ENCODE assay signal across 18 cellular contexts in the genomic region with DNA sequence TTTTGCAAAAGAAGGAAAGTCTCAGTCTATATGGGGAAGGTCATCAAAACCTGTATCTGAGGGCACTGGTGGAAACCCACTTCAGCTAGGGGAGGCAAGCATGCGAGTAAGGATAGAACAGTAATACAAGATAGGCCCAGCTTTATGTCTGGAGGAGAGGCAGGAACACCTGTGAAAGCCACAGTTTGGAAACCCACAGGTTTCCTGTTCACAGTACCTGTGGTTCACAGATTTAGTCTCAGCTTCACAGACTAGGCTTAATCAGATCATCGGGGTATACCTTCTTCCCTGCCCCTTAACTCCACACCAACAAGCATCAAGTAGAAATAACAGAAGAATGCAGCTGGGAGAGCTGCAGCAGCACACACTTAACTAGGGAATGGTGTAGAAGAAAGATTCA. TPM values are rescaled to one million over a fixed set of nuclear protein-coding genes. Genes with fewer than 3 reads are reported as not detected.
DNase-seq lines count a peak whose midpoint lies in the region; ATAC-seq and TF ChIP-seq lines count a peak whose summit lies in the region.
"Had no signal": no experiment of that assay in that cellular context is flagged by ENCODE, and none has a peak within 500 bp of the region (broad histone marks: within the 10 kb centered on the region; RNA-seq: fewer than 3 reads in every experiment).

No MANE protein-coding gene starts in this region.

- H3K9ac ChIP-seq in DND-41 (ENCODE audit: low read depth, low read length): peak overlapping the region; percentile 30
- H3K9ac ChIP-seq: BLaER1 treated with 17β-estradiol and CSF1 and Interleukin-3, amounts not matched to agents 10 nM and 100 nM had no signal

- H3K27ac ChIP-seq in DND-41 (ENCODE audit: low read length): peak overlapping the region; percentile 70
- H3K27ac ChIP-seq: BLaER1 treated with 17β-estradiol and CSF1 and Interleukin-3, amounts not matched to agents 10 nM and 100 nM; SJCRH30 had no signal

- H4K20me1 ChIP-seq in DND-41 (ENCODE audit: insufficient read depth, low read length): no peaks in the 10 kb centered on the region
- H4K20me1 ChIP-seq: BLaER1 treated with 17β-estradiol and CSF1 and Interleukin-3, amounts not matched to agents 10 nM and 100 nM had no signal

- H3K4me3 Mint-ChIP-seq in activated CD8-positive, alpha-beta memory T cell treated with anti-CD3 and anti-CD28 coated beads, Interleukin-2, amount 10 ng/mL, durations not matched to agents 7 days and 5 days: no peak overlapping the region
- no peak overlapping the region for H3K4me3 Mint-ChIP-seq in T-cell
- no peak overlapping the region for H3K4me3 Mint-ChIP-seq in effector memory CD8-positive, alpha-beta T cell

- H3K4me3 ChIP-seq in DND-41 (ENCODE audit: low read depth in 1 of 2, low read length in 2 of 2): no peak overlapping the region
- H3K4me3 ChIP-seq: BLaER1 treated with 17β-estradiol and CSF1 and Interleukin-3, amounts not matched to agents 10 nM and 100 nM; HAP-1; SJCRH30 had no signal

- H3K27me3 ChIP-seq in DND-41 (ENCODE audit: insufficient read depth, low read length, poor library complexity): no peaks in the 10 kb centered on the region
- H3K27me3 ChIP-seq: BLaER1 treated with 17β-estradiol and CSF1 and Interleukin-3, amounts not matched to agents 10 nM and 100 nM; SJCRH30 had no signal

- POLR2A ChIA-PET in T-cell (lab: Charles Lee): no interaction called here

- no peaks in the 10 kb centered on the region for H3K36me3 Mint-ChIP-seq in activated CD8-positive, alpha-beta memory T cell treated with anti-CD3 and anti-CD28 coated beads, Interleukin-2, amount 10 ng/mL, durations not matched to agents 7 days and 5 days
- no peaks in the 10 kb centered on the region for H3K36me3 Mint-ChIP-seq in T-cell
- peaks cover 4% of the 10 kb centered on the region for H3K36me3 Mint-ChIP-seq in effector memory CD8-positive, alpha-beta T cell (ENCODE audit: insufficient read depth)

- no peaks in the 10 kb centered on the region for H3K36me3 ChIP-seq in DND-41 (ENCODE audit: insufficient read depth, low read length)
- H3K36me3 ChIP-seq: BLaER1 treated with 17β-estradiol and CSF1 and Interleukin-3, amounts not matched to agents 10 nM and 100 nM; HAP-1; SJCRH30 had no signal

- no peak overlapping the region for H3K27ac Mint-ChIP-seq in activated CD8-positive, alpha-beta memory T cell treated with anti-CD3 and anti-CD28 coated beads, Interleukin-2, amount 10 ng/mL, durations not matched to agents 7 days and 5 days
- H3K27ac Mint-ChIP-seq in T-cell: peak overlapping the region in 1 of 2 donors; percentile 12
- peak overlapping the region in 1 of 2 donors; percentile 11 for H3K27ac Mint-ChIP-seq in effector memory CD8-positive, alpha-beta T cell

- H3K4me2 ChIP-seq in DND-41 (ENCODE audit: insufficient read depth, low read length): peak overlapping the region; percentile 17; the same call in 1 of the 2 replicates
- H3K4me2 ChIP-seq: BLaER1 treated with 17β-estradiol and CSF1 and Interleukin-3, amounts not matched to agents 10 nM and 100 nM had no signal

- H3K79me2 ChIP-seq in DND-41 (ENCODE audit: insufficient read depth, low read length): no peaks in the 10 kb centered on the region

- H2AFZ ChIP-seq in DND-41 (ENCODE audit: low read depth, low read length): no peak overlapping the region

- peaks cover 43% of the 10 kb centered on the region for H3K4me1 ChIP-seq in DND-41 (ENCODE audit: insufficient read depth, low read length)
- H3K4me1 ChIP-seq: HAP-1, SJCRH30 had no signal

- CTCF ChIA-PET in activated CD8-positive, alpha-beta memory T cell treated with anti-CD3 and anti-CD28 coated beads, Interleukin-2, amount 10 ng/mL, durations not matched to agents 7 days and 5 days (lab: Charles Lee): interaction anchor here (1.1 kb wide), 1 partner anchor 11 kb away, joined by 3 read pairs; no protein-coding TSS in a partner anchor
- CTCF ChIA-PET in T-cell (lab: Charles Lee): no interaction called here

- peaks cover 6% of the 10 kb centered on the region for H3K9me3 ChIP-seq in DND-41 (ENCODE audit: insufficient read depth, low read length, severe bottlenecking)
- H3K9me3 ChIP-seq: HAP-1, SJCRH30 had no signal

- peak; percentile 44 for DNase-seq in activated CD8-positive, alpha-beta memory T cell treated with anti-CD3 and anti-CD28 coated beads, Interleukin-2, amount 10 ng/mL, durations not matched to agents 7 days and 5 days
- DNase-seq in activated CD8-positive, alpha-beta memory T cell treated with anti-CD3 and anti-CD28 coated beads for 24 hours: no peak
- DNase-seq in DND-41 (peak; percentile 74), T-cell (peak in 7 of 34 experiments; percentile 3 to 8 (median 5)), Ammon's horn (ENCODE audit: low spot score) (no peak)
- peak; percentile 3 to 23 (median 20) for DNase-seq in effector memory CD8-positive, alpha-beta T cell
- no peak for DNase-seq in stimulated activated CD4-positive, alpha-beta T cell treated with anti-CD3 and anti-CD28 coated beads, Interleukin-4, amount 100 ng/mL, for 4 hours
- DNase-seq: IMR-90; NCI-H187; NCI-H69; NK-92 treated with Interleukin-12 subunit alpha and Interleukin-12 subunit beta, amount 100 ng/mL, for 24 hours; SJCRH30 had no signal

- TF ChIP-seq CTCF in DND-41 (IDR thresholded peaks at IDR 0.05; ENCODE audit: borderline replicate concordance, extremely low read depth, low read length, poor library complexity, severe bottlenecking): no peak

- H3K27me3 Mint-ChIP-seq in activated CD8-positive, alpha-beta memory T cell treated with anti-CD3 and anti-CD28 coated beads, Interleukin-2, amount 10 ng/mL, durations not matched to agents 7 days and 5 days: peaks cover 35% of the 10 kb centered on the region
- H3K27me3 Mint-ChIP-seq in T-cell: peaks cover 0 to 3% of the 10 kb centered on the region in 2 donors
- H3K27me3 Mint-ChIP-seq in effector memory CD8-positive, alpha-beta T cell: peaks cover 0 to 24% of the 10 kb centered on the region in 2 donors

- peak; percentile 63 for ATAC-seq in activated CD8-positive, alpha-beta memory T cell treated with anti-CD3 and anti-CD28 coated beads, Interleukin-2, amount 10 ng/mL, durations not matched to agents 7 days and 5 days
- peak; percentile 88 for ATAC-seq in DND-41 (ENCODE audit: insufficient read depth, low read depth)
- ATAC-seq in T-cell (replicated peaks in 1 of 4): peak; percentile 65 to 87 (median 76)
- ATAC-seq in effector memory CD8-positive, alpha-beta T cell (replicated peaks): peak; percentile 90
- ATAC-seq in HG02571 (IDR thresholded peaks at IDR 0.05; ENCODE audit: unreplicated experiment): no peak

- H3K4me1 Mint-ChIP-seq in activated CD8-positive, alpha-beta memory T cell treated with anti-CD3 and anti-CD28 coated beads, Interleukin-2, amount 10 ng/mL, durations not matched to agents 7 days and 5 days: peaks cover 29% of the 10 kb centered on the region
- H3K4me1 Mint-ChIP-seq in T-cell: peaks cover 32 to 37% (median 34%) of the 10 kb centered on the region in 3 donors
- peaks cover 16 to 19% of the 10 kb centered on the region in 2 donors for H3K4me1 Mint-ChIP-seq in effector memory CD8-positive, alpha-beta T cell (ENCODE audit: low read depth in 2 of 2)

- peaks cover 2% of the 10 kb centered on the region for H3K9me3 Mint-ChIP-seq in activated CD8-positive, alpha-beta memory T cell treated with anti-CD3 and anti-CD28 coated beads, Interleukin-2, amount 10 ng/mL, durations not matched to agents 7 days and 5 days (ENCODE audit: low read depth)
- H3K9me3 Mint-ChIP-seq in T-cell: no peaks in the 10 kb centered on the region
- no peaks in the 10 kb centered on the region for H3K9me3 Mint-ChIP-seq in effector memory CD8-positive, alpha-beta T cell

RNA-seq across cellular contexts. Expression of a gene that starts 36.2 kb away (rescaled TPM):
- under 1 TPM in 1 of 2 experiments, not detected in 1; 0.23 TPM for total RNA-seq in activated CD8-positive, alpha-beta memory T cell treated with anti-CD3 and anti-CD28 coated beads, Interleukin-2, amount 10 ng/mL, durations not matched to agents 7 days and 5 days
- total RNA-seq in T-cell: not detected
- total RNA-seq: A172, HT1080, IMR-90, LHCN-M2, SJCRH30 had no signal

Comparison
In these comparisons a context has a peak if more than half of its experiments do, and no peak if none do; other contexts are left out.
1. DNase-seq: peak in activated CD8-positive, alpha-beta memory T cell treated with anti-CD3 and anti-CD28 coated beads, Interleukin-2, amount 10 ng/mL, durations not matched to agents 7 days and 5 days (single experiment), DND-41 (single experiment) and effector memory CD8-positive, alpha-beta T cell (3 of 3); none in activated CD8-positive, alpha-beta memory T cell treated with anti-CD3 and anti-CD28 coated beads for 24 hours (single experiment), stimulated activated CD4-positive, alpha-beta T cell treated with anti-CD3 and anti-CD28 coated beads, Interleukin-4, amount 100 ng/mL, for 4 hours (0 of 2) and Ammon's horn (single experiment).